Comparison of ENCODE assay signal across 15 cellular contexts in genomic region chr9:27413507-27414214, GRCh38.
DNase-seq lines count a peak whose midpoint lies in the region; ATAC-seq and TF ChIP-seq lines count a peak whose summit lies in the region.
"Had no signal": no experiment of that assay in that cellular context is flagged by ENCODE, and none has a peak within 500 bp of the region (broad histone marks: within the 10 kb centered on the region; RNA-seq: fewer than 3 reads in every experiment).

No MANE protein-coding gene starts in this region.

- 92% methylated on average over 6 of the region's 6 CpGs for WGBS in smooth muscle cell (ENCODE audit: low lambda C conversion rate)

- peak in 1 of 2 donors; percentile 40 for ATAC-seq in lower lobe of right lung
- ATAC-seq: stimulated activated naive B cell treated with anti-CD40 and anti-IgM and Interleukin-4, amounts not matched to agents 10 μg/mL and 1 μg/mL and 100 μg/mL, for 72 hours had no signal

- H3K27me3 ChIP-seq in duodenal mucosa (ENCODE audit: control insufficient read depth in 1 of 2, insufficient read depth in 2 of 2, low read length in 2 of 2) (no peaks in the 10 kb centered on the region), lower lobe of right lung (ENCODE audit: low read depth) (no peaks in the 10 kb centered on the region), smooth muscle cell (ENCODE audit: low read depth) (peaks cover 5% of the 10 kb centered on the region)

- DNase-seq in NCI-H446 (lab: John Stamatoyannopoulos, UW) (peak; percentile 23 to 76), lower lobe of right lung (no peak), substantia nigra (lab: John Stamatoyannopoulos, UW) (no peak), DMS153 (lab: John Stamatoyannopoulos, UW) (no peak), smooth muscle cell (lab: John Stamatoyannopoulos, UW; ENCODE audit: unreplicated experiment) (no peak), HCEC 1CT (no peak)
- no peak for DNase-seq in stimulated activated CD4-positive, alpha-beta T cell treated with anti-CD3 and anti-CD28 coated beads, Interleukin-4, amount 100 ng/mL, for 24 hours
- DNase-seq: activated CD4-positive, CD25-positive, alpha-beta regulatory T cell treated with anti-CD3 and anti-CD28 coated beads, Interleukin-2, amount 50 U/mL, for 72 hours; activated naive CD4-positive, alpha-beta T cell treated with Interleukin-2 at 50 U/mL for 16 hours; CD4-positive, alpha-beta memory T cell; kidney glomerular epithelial cell; SHP77 treated with DMSO at 0.1 percent for 48 hours; stimulated activated CD4-positive, alpha-beta T cell treated with anti-CD3 and anti-CD28 coated beads, Interleukin-12 subunit alpha, Interleukin-12 subunit beta, amount 100 ng/mL, for 4 hours; stimulated activated naive B cell treated with anti-CD40 and anti-IgM and Interleukin-4, amounts not matched to agents 10 μg/mL and 1 μg/mL and 100 μg/mL, for 72 hours had no signal

- H3F3A ChIP-seq in smooth muscle cell (ENCODE audit: low read depth), result peaks cover 5% of the 10 kb centered on the region

- TF ChIP-seq CTCF in lower lobe of right lung (IDR thresholded peaks at IDR 0.05) (no peak), smooth muscle cell (IDR thresholded peaks at IDR 0.05; ENCODE audit: borderline replicate concordance, insufficient read depth, poor library complexity, severe bottlenecking) (no peak)

- H3K4me3 ChIP-seq in duodenal mucosa (ENCODE audit: low read depth in 1 of 2, low read length in 2 of 2) (peak overlapping the region; percentile 34 to 48), lower lobe of right lung (peak overlapping the region; percentile 27), smooth muscle cell (no peak overlapping the region)

- no peaks in the 10 kb centered on the region for H4K20me1 ChIP-seq in smooth muscle cell (ENCODE audit: low read depth)

- H3K9me3 ChIP-seq in duodenal mucosa (ENCODE audit: control insufficient read depth in 1 of 2, low read length in 2 of 2) (no peaks in the 10 kb centered on the region), lower lobe of right lung (no peaks in the 10 kb centered on the region), smooth muscle cell (replicated peaks; ENCODE audit: low read depth) (no peaks in the 10 kb centered on the region)

- H3K27ac ChIP-seq in duodenal mucosa (ENCODE audit: low read depth, low read length) (no peak overlapping the region), lower lobe of right lung (peak overlapping the region; percentile 61), substantia nigra (ENCODE audit: low read depth, low read length, poor library complexity, severe bottlenecking) (peak overlapping the region; percentile 65), smooth muscle cell (ENCODE audit: low read depth) (no peak overlapping the region)

- H3K4me1 ChIP-seq in duodenal mucosa (ENCODE audit: control insufficient read depth in 1 of 2, insufficient read depth in 2 of 2, low read length in 2 of 2) (peaks cover 23 to 28% of the 10 kb centered on the region in 2 donors), lower lobe of right lung (peaks cover 13% of the 10 kb centered on the region), smooth muscle cell (ENCODE audit: low read depth) (no peaks in the 10 kb centered on the region)

- peaks cover 2% of the 10 kb centered on the region for H3K79me2 ChIP-seq in smooth muscle cell (ENCODE audit: low read depth)

- H3K9ac ChIP-seq in duodenal mucosa (ENCODE audit: low read depth in 1 of 2, low read length in 2 of 2), result no peak overlapping the region
- H3K9ac ChIP-seq in smooth muscle cell (ENCODE audit: low read depth), result no peak overlapping the region

- intact Hi-C loops in lower lobe of right lung (cut with DNase I), result no loop called here

- no peak overlapping the region for H3K4me2 ChIP-seq in smooth muscle cell

- no peak overlapping the region for H2AFZ ChIP-seq in smooth muscle cell (ENCODE audit: low read depth)

- H3K36me3 ChIP-seq in duodenal mucosa (ENCODE audit: control insufficient read depth in 1 of 2, insufficient read depth in 2 of 2, low read length in 2 of 2) (no peaks in the 10 kb centered on the region), lower lobe of right lung (no peaks in the 10 kb centered on the region), smooth muscle cell (ENCODE audit: low read depth) (no peaks in the 10 kb centered on the region)

Comparison
In these comparisons a context has a peak if more than half of its experiments do, and no peak if none do; other contexts are left out.
1. DNase-seq: peak in NCI-H446 (2 of 2); none in lower lobe of right lung (single experiment), substantia nigra (0 of 49), stimulated activated CD4-positive, alpha-beta T cell treated with anti-CD3 and anti-CD28 coated beads, Interleukin-4, amount 100 ng/mL, for 24 hours (single experiment), DMS153 (single experiment), smooth muscle cell (single experiment) and HCEC 1CT (single experiment).
2. H3K27ac ChIP-seq: peak in lower lobe of right lung (single experiment) and substantia nigra (single experiment); none in duodenal mucosa (single experiment) and smooth muscle cell (single experiment).